1 cellular context compared by ENCODE assay signal in the genomic region with DNA sequence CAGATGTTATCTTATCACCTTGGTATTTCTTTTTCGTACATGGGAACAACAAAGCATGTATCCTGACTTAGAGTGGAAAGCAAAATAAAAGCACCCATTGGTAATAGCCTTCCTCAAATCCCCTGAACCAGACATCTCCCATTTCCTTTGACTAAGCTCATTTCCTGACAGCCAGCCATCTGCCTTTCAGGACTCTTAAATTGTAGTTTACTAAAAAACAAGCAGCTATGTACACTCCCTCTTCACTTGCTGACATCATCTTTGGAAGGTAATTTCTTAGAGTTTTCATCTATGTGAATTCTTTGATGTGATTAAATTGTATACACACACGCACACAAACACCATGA.
TF ChIP-seq lines count a peak whose summit lies in the region.

No MANE protein-coding gene starts in this region.

TF ChIP-seq in K562, 482 proteins besides CTCF, POLR2A, EP300 and RAD21 (continued from another document and continues in another):
- TF ChIP-seq, protein P1, sequence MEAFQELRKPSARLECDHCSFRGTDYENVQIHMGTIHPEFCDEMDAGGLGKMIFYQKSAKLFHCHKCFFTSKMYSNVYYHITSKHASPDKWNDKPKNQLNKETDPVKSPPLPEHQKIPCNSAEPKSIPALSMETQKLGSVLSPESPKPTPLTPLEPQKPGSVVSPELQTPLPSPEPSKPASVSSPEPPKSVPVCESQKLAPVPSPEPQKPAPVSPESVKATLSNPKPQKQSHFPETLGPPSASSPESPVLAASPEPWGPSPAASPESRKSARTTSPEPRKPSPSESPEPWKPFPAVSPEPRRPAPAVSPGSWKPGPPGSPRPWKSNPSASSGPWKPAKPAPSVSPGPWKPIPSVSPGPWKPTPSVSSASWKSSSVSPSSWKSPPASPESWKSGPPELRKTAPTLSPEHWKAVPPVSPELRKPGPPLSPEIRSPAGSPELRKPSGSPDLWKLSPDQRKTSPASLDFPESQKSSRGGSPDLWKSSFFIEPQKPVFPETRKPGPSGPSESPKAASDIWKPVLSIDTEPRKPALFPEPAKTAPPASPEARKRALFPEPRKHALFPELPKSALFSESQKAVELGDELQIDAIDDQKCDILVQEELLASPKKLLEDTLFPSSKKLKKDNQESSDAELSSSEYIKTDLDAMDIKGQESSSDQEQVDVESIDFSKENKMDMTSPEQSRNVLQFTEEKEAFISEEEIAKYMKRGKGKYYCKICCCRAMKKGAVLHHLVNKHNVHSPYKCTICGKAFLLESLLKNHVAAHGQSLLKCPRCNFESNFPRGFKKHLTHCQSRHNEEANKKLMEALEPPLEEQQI (IDR thresholded peaks at IDR 0.05) = no peak
- TF ChIP-seq, protein P2, sequence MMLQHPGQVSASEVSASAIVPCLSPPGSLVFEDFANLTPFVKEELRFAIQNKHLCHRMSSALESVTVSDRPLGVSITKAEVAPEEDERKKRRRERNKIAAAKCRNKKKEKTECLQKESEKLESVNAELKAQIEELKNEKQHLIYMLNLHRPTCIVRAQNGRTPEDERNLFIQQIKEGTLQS (IDR thresholded peaks at IDR 0.05) = peak; percentile 72
- TF ChIP-seq, protein P2 (CRISPR knock-in tag; conservative IDR thresholded peaks at IDR 0.05) = no peak
- TF ChIP-seq, protein P3, sequence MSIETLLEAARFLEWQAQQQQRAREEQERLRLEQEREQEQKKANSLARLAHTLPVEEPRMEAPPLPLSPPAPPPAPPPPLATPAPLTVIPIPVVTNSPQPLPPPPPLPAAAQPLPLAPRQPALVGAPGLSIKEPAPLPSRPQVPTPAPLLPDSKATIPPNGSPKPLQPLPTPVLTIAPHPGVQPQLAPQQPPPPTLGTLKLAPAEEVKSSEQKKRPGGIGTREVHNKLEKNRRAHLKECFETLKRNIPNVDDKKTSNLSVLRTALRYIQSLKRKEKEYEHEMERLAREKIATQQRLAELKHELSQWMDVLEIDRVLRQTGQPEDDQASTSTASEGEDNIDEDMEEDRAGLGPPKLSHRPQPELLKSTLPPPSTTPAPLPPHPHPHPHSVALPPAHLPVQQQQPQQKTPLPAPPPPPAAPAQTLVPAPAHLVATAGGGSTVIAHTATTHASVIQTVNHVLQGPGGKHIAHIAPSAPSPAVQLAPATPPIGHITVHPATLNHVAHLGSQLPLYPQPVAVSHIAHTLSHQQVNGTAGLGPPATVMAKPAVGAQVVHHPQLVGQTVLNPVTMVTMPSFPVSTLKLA (conservative IDR thresholded peaks at IDR 0.05) = peak in 1 of 2 experiments; percentile 7; a peak in 1 of 4 replicates
- TF ChIP-seq ZNF584 (CRISPR knock-in tag; IDR thresholded peaks at IDR 0.05; ENCODE audit: low read depth) = 0 out of 2 replicates have a peak, but pooled peaks have one; percentile 49
- TF ChIP-seq PYGO2 (tag; IDR thresholded peaks at IDR 0.05) = peak; percentile 35; the same call in 1 of the 2 replicates
- peak; percentile 5; the same call in 1 of the 2 replicates for TF ChIP-seq GATAD2B (IDR thresholded peaks at IDR 0.05; ENCODE audit: borderline replicate concordance)
- TF ChIP-seq LEF1 (IDR thresholded peaks at IDR 0.05) = no peak
- TF ChIP-seq, protein P4, sequence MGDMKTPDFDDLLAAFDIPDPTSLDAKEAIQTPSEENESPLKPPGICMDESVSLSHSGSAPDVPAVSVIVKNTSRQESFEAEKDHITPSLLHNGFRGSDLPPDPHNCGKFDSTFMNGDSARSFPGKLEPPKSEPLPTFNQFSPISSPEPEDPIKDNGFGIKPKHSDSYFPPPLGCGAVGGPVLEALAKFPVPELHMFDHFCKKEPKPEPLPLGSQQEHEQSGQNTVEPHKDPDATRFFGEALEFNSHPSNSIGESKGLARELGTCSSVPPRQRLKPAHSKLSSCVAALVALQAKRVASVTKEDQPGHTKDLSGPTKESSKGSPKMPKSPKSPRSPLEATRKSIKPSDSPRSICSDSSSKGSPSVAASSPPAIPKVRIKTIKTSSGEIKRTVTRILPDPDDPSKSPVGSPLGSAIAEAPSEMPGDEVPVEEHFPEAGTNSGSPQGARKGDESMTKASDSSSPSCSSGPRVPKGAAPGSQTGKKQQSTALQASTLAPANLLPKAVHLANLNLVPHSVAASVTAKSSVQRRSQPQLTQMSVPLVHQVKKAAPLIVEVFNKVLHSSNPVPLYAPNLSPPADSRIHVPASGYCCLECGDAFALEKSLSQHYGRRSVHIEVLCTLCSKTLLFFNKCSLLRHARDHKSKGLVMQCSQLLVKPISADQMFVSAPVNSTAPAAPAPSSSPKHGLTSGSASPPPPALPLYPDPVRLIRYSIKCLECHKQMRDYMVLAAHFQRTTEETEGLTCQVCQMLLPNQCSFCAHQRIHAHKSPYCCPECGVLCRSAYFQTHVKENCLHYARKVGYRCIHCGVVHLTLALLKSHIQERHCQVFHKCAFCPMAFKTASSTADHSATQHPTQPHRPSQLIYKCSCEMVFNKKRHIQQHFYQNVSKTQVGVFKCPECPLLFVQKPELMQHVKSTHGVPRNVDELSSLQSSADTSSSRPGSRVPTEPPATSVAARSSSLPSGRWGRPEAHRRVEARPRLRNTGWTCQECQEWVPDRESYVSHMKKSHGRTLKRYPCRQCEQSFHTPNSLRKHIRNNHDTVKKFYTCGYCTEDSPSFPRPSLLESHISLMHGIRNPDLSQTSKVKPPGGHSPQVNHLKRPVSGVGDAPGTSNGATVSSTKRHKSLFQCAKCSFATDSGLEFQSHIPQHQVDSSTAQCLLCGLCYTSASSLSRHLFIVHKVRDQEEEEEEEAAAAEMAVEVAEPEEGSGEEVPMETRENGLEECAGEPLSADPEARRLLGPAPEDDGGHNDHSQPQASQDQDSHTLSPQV (IDR thresholded peaks at IDR 0.05) = peak; percentile 76
- TF ChIP-seq RUNX1 (IDR thresholded peaks at IDR 0.05; ENCODE audit: low read depth) = no peak
- TF ChIP-seq, protein P5, sequence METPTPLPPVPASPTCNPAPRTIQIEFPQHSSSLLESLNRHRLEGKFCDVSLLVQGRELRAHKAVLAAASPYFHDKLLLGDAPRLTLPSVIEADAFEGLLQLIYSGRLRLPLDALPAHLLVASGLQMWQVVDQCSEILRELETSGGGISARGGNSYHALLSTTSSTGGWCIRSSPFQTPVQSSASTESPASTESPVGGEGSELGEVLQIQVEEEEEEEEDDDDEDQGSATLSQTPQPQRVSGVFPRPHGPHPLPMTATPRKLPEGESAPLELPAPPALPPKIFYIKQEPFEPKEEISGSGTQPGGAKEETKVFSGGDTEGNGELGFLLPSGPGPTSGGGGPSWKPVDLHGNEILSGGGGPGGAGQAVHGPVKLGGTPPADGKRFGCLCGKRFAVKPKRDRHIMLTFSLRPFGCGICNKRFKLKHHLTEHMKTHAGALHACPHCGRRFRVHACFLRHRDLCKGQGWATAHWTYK (CRISPR knock-in tag; IDR thresholded peaks at IDR 0.05) = no peak
- peak; percentile 51; the same call in 1 of the 2 replicates for TF ChIP-seq ELF2 (CRISPR knock-in tag; IDR thresholded peaks at IDR 0.05)
- TF ChIP-seq, protein P6, sequence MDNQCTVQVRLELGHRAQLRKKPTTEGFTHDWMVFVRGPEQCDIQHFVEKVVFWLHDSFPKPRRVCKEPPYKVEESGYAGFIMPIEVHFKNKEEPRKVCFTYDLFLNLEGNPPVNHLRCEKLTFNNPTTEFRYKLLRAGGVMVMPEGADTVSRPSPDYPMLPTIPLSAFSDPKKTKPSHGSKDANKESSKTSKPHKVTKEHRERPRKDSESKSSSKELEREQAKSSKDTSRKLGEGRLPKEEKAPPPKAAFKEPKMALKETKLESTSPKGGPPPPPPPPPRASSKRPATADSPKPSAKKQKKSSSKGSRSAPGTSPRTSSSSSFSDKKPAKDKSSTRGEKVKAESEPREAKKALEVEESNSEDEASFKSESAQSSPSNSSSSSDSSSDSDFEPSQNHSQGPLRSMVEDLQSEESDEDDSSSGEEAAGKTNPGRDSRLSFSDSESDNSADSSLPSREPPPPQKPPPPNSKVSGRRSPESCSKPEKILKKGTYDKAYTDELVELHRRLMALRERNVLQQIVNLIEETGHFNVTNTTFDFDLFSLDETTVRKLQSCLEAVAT (IDR thresholded peaks at IDR 0.05) = peak in 1 of 2 experiments; percentile 1; a peak in 1 of 4 replicates
- TF ChIP-seq, protein P7, sequence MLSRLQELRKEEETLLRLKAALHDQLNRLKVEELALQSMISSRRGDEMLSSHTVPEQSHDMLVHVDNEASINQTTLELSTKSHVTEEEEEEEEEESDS (CRISPR knock-in tag; IDR thresholded peaks at IDR 0.05) = no peak
- no peak for TF ChIP-seq KDM2B (CRISPR knock-in tag; IDR thresholded peaks at IDR 0.05)
- peak; percentile 43; the same call in 1 of the 2 replicates for TF ChIP-seq DDX20 (tag; IDR thresholded peaks at IDR 0.05; ENCODE audit: low read depth)
- no peak for TF ChIP-seq SOX6 (IDR thresholded peaks at IDR 0.05)
- peak; percentile 20; the same call in 1 of the 2 replicates for TF ChIP-seq ZNF197 (CRISPR knock-in tag; IDR thresholded peaks at IDR 0.05; ENCODE audit: low read depth)
- peak; percentile 68 for TF ChIP-seq ETV1 (tag; conservative IDR thresholded peaks at IDR 0.05; ENCODE audit: low read depth)
- TF ChIP-seq, protein P8, sequence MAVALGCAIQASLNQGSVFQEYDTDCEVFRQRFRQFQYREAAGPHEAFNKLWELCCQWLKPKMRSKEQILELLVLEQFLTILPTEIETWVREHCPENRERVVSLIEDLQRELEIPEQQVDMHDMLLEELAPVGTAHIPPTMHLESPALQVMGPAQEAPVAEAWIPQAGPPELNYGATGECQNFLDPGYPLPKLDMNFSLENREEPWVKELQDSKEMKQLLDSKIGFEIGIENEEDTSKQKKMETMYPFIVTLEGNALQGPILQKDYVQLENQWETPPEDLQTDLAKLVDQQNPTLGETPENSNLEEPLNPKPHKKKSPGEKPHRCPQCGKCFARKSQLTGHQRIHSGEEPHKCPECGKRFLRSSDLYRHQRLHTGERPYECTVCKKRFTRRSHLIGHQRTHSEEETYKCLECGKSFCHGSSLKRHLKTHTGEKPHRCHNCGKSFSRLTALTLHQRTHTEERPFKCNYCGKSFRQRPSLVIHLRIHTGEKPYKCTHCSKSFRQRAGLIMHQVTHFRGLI (CRISPR knock-in tag; IDR thresholded peaks at IDR 0.05) = peak; percentile 35; the same call in 1 of the 2 replicates
- TF ChIP-seq, protein P9, sequence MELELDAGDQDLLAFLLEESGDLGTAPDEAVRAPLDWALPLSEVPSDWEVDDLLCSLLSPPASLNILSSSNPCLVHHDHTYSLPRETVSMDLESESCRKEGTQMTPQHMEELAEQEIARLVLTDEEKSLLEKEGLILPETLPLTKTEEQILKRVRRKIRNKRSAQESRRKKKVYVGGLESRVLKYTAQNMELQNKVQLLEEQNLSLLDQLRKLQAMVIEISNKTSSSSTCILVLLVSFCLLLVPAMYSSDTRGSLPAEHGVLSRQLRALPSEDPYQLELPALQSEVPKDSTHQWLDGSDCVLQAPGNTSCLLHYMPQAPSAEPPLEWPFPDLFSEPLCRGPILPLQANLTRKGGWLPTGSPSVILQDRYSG (tag; conservative IDR thresholded peaks at IDR 0.05; ENCODE audit: low read depth) = 0 out of 2 replicates have a peak, but pooled peaks have one; percentile 35
- peak; percentile 83 for TF ChIP-seq ZNF311 (CRISPR knock-in tag; IDR thresholded peaks at IDR 0.05)
- TF ChIP-seq PRPF4 (IDR thresholded peaks at IDR 0.05; ENCODE audit: insufficient read depth, low read depth, low read length, poor library complexity, severe bottlenecking) = no peak
- TF ChIP-seq POLR3G (IDR thresholded peaks at IDR 0.05; ENCODE audit: extremely low read depth, insufficient read length, insufficient replicate concordance) = no peak
- 0 out of 2 replicates have a peak, but pooled peaks have one; percentile 16 for TF ChIP-seq ZNF583 (CRISPR knock-in tag; IDR thresholded peaks at IDR 0.05)
- TF ChIP-seq ZNF589 (CRISPR knock-in tag; IDR thresholded peaks at IDR 0.05; ENCODE audit: low read depth) = peak; percentile 40
- TF ChIP-seq PRMT5 (CRISPR knock-in tag; IDR thresholded peaks at IDR 0.05) = no peak
- TF ChIP-seq, protein P10, sequence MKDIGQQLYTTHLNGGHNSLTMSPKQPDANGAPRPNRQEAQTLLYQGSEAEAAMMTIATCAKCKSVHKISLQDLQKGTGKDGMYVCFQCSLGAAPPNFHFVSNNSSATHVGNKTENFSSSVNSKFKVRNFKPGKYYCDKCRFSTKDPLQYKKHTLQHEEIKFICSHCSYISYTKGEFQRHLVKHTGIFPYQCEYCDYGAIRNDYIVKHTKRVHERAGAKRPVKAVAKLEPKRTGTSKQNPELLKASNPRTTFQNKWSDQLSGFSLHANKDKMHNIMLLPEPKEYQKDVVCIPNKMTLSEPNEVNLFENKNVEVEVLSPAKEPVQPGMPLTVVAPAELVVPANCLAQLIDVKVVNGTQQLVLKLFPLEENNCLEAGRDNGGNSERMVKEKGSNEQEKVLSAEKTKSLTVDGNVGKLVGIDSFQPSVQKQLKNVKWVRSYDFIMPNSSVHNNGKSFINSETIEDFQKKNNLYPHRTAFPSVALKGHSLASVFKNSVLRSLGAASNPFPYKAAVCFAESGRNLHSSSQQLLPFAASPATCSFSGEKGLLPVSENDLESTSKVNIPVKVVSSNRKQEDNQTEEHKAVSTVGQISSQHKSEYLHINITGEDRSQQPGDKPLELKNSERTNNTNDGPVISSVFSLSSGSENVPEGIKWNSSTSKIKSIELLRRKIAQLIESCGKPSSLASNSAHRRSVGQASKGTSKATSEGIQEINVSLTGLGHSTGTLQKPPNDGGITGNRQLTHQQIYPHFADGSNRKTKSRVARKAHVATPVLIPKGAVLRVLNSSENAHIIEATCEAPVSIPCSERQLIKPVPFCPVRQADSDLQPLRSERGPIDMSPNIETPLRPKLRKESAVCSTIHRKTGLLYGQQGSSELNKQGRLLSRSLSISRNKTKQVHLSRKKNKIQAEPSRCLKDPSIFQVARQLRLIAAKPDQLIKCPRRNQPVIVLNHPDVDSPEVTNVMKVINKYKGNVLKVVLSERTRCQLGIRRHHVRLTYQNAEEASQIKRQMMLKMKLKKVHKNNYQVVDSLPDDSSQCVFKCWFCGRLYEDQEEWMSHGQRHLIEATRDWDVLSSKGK (CRISPR knock-in tag; IDR thresholded peaks at IDR 0.05) = no peak
- TF ChIP-seq ATF1 (CRISPR knock-in tag; IDR thresholded peaks at IDR 0.05) = no peak
- TF ChIP-seq ATF1 (tag; IDR thresholded peaks at IDR 0.05) = 0 out of 2 replicates have a peak, but pooled peaks have one; percentile 9
- no peak for TF ChIP-seq DPF2 (IDR thresholded peaks at IDR 0.05)
- no peak for TF ChIP-seq DACH1 (IDR thresholded peaks at IDR 0.05; ENCODE audit: partially characterized antibody)
- no peak for TF ChIP-seq CBX2 (IDR thresholded peaks at IDR 0.05; ENCODE audit: insufficient read depth, low read length, poor library complexity, severe bottlenecking)
- no peak for TF ChIP-seq NFE2L1 (tag; IDR thresholded peaks at IDR 0.05; ENCODE audit: borderline replicate concordance, low read depth)
- no peak for TF ChIP-seq ESRRA (IDR thresholded peaks at IDR 0.05; ENCODE audit: borderline replicate concordance, low read depth)
- 0 out of 2 replicates have a peak, but pooled peaks have one; percentile 41 for TF ChIP-seq CAMTA2 (CRISPR knock-in tag; conservative IDR thresholded peaks at IDR 0.05)
- TF ChIP-seq TCF3 (CRISPR knock-in tag; IDR thresholded peaks at IDR 0.05) = no peak
- peak; percentile 62 for TF ChIP-seq NUFIP1 (IDR thresholded peaks at IDR 0.05; ENCODE audit: partially characterized antibody)
- TF ChIP-seq KAT2B (IDR thresholded peaks at IDR 0.05; ENCODE audit: low read depth, low read length) = no peak
